1 cellular context compared by ENCODE assay signal in genomic region chr16:69754469-69755310, GRCh38.
A peak's percentile ranks its signal among the peaks of the same experiment; 100 is the strongest.
TF ChIP-seq lines count a peak whose summit lies in the region.

Gene NOB1, minus strand, starts transcription at chr16:69754926. Its CDS starts 16 bp downstream, at chr16:69754910.

TF ChIP-seq in HepG2, 621 proteins besides CTCF, POLR2A, EP300 and RAD21 (continued from another document and continues in another):
- TF ChIP-seq ZNF142 (CRISPR knock-in tag; IDR thresholded peaks at IDR 0.05) (peak; percentile 82; the same call in 1 of the 2 replicates), ZKSCAN8 (CRISPR knock-in tag; IDR thresholded peaks at IDR 0.05; ENCODE audit: borderline replicate concordance) (no peak), ZNF772 (CRISPR knock-in tag; IDR thresholded peaks at IDR 0.05) (peak; percentile 98), RBAK (CRISPR knock-in tag; IDR thresholded peaks at IDR 0.05) (peak; percentile 41; the same call in 1 of the 2 replicates), POLR2AphosphoS5 (IDR thresholded peaks at IDR 0.05; ENCODE audit: low read depth, low read length) (peak; percentile 98), ZNF589 (CRISPR knock-in tag; conservative IDR thresholded peaks at IDR 0.05) (peak; percentile 91), GABPB1 (CRISPR knock-in tag; IDR thresholded peaks at IDR 0.05) (peak; percentile 87), ZNF740 (CRISPR knock-in tag; IDR thresholded peaks at IDR 0.05) (no peak; the same call in 1 of the 2 replicates), AKAP8 (CRISPR knock-in tag; IDR thresholded peaks at IDR 0.05) (peak; percentile 77; the same call in 1 of the 2 replicates), ZNF136 (CRISPR knock-in tag; IDR thresholded peaks at IDR 0.05; ENCODE audit: low read depth) (peak; percentile 99), MEF2D (CRISPR knock-in tag; IDR thresholded peaks at IDR 0.05) (peak; percentile 93), FOXO4 (CRISPR knock-in tag; conservative IDR thresholded peaks at IDR 0.05) (no peak), HES4 (CRISPR knock-in tag; IDR thresholded peaks at IDR 0.05; ENCODE audit: borderline replicate concordance) (no peak), ATF7-NPFF (CRISPR knock-in tag; IDR thresholded peaks at IDR 0.05; ENCODE audit: low read depth) (peak; percentile 93), ZNF567 (CRISPR knock-in tag; IDR thresholded peaks at IDR 0.05; ENCODE audit: borderline replicate concordance) (peak; percentile 99), ZNF720 (CRISPR knock-in tag; IDR thresholded peaks at IDR 0.05) (peak; percentile 47; the same call in 1 of the 2 replicates), RARA (CRISPR knock-in tag; IDR thresholded peaks at IDR 0.05) (peak; percentile 37; the same call in 1 of the 2 replicates), ZNF776 (CRISPR knock-in tag; IDR thresholded peaks at IDR 0.05) (peak; percentile 97), HOXA3 (CRISPR knock-in tag; IDR thresholded peaks at IDR 0.05) (peak; percentile 93), NPAS2 (CRISPR knock-in tag; IDR thresholded peaks at IDR 0.05; ENCODE audit: borderline replicate concordance) (0 out of 2 replicates have a peak, but pooled peaks have one; percentile 47), BRF2 (CRISPR knock-in tag; IDR thresholded peaks at IDR 0.05) (peak; percentile 80; the same call in 1 of the 2 replicates), MYPOP (CRISPR knock-in tag; IDR thresholded peaks at IDR 0.05) (peak; percentile 87), YY1 (IDR thresholded peaks at IDR 0.05; ENCODE audit: insufficient read depth, insufficient replicate concordance, low read depth, low read length) (peak; percentile 97), GATAD2A (CRISPR knock-in tag; IDR thresholded peaks at IDR 0.05) (peak; percentile 73), YEATS4 (CRISPR knock-in tag; IDR thresholded peaks at IDR 0.05; ENCODE audit: borderline replicate concordance) (peak; percentile 97), SIX1 (CRISPR knock-in tag; IDR thresholded peaks at IDR 0.05; ENCODE audit: borderline replicate concordance) (0 out of 2 replicates have a peak, but pooled peaks have one; percentile 39), ZNF121 (CRISPR knock-in tag; IDR thresholded peaks at IDR 0.05) (peak; percentile 90), ZNF7 (CRISPR knock-in tag; IDR thresholded peaks at IDR 0.05) (no peak), ZNF703 (CRISPR knock-in tag; IDR thresholded peaks at IDR 0.05; ENCODE audit: borderline replicate concordance) (no peak), RBM22 (optimal IDR thresholded peaks at IDR 0.05; ENCODE audit: low read length) (no peak), ZNF607 (CRISPR knock-in tag; IDR thresholded peaks at IDR 0.05; ENCODE audit: borderline replicate concordance) (peak; percentile 87; the same call in 1 of the 2 replicates), ZFP90 (CRISPR knock-in tag; IDR thresholded peaks at IDR 0.05; ENCODE audit: borderline replicate concordance) (peak; percentile 92; the same call in 1 of the 2 replicates), FOXC1 (CRISPR knock-in tag; IDR thresholded peaks at IDR 0.05; ENCODE audit: borderline replicate concordance) (peak; percentile 96; the same call in 1 of the 2 replicates), FOXK1 (CRISPR knock-in tag; IDR thresholded peaks at IDR 0.05; ENCODE audit: borderline replicate concordance, low read depth) (peak; percentile 63; the same call in 1 of the 2 replicates), ZBTB8A (CRISPR knock-in tag; IDR thresholded peaks at IDR 0.05; ENCODE audit: borderline replicate concordance, low read depth) (peak; percentile 78; the same call in 1 of the 2 replicates), ZFAT (CRISPR knock-in tag; conservative IDR thresholded peaks at IDR 0.05) (no peak; the same call in 1 of the 2 replicates)
- TF ChIP-seq, protein P1, sequence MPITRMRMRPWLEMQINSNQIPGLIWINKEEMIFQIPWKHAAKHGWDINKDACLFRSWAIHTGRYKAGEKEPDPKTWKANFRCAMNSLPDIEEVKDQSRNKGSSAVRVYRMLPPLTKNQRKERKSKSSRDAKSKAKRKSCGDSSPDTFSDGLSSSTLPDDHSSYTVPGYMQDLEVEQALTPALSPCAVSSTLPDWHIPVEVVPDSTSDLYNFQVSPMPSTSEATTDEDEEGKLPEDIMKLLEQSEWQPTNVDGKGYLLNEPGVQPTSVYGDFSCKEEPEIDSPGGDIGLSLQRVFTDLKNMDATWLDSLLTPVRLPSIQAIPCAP (CRISPR knock-in tag; IDR thresholded peaks at IDR 0.05; ENCODE audit: low read depth): no peak
- TF ChIP-seq, protein P2, sequence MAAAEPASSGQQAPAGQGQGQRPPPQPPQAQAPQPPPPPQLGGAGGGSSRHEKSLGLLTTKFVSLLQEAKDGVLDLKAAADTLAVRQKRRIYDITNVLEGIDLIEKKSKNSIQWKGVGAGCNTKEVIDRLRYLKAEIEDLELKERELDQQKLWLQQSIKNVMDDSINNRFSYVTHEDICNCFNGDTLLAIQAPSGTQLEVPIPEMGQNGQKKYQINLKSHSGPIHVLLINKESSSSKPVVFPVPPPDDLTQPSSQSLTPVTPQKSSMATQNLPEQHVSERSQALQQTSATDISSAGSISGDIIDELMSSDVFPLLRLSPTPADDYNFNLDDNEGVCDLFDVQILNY (CRISPR knock-in tag; conservative IDR thresholded peaks at IDR 0.05): 0 out of 2 replicates have a peak, but pooled peaks have one; percentile 21
- TF ChIP-seq, protein P3, sequence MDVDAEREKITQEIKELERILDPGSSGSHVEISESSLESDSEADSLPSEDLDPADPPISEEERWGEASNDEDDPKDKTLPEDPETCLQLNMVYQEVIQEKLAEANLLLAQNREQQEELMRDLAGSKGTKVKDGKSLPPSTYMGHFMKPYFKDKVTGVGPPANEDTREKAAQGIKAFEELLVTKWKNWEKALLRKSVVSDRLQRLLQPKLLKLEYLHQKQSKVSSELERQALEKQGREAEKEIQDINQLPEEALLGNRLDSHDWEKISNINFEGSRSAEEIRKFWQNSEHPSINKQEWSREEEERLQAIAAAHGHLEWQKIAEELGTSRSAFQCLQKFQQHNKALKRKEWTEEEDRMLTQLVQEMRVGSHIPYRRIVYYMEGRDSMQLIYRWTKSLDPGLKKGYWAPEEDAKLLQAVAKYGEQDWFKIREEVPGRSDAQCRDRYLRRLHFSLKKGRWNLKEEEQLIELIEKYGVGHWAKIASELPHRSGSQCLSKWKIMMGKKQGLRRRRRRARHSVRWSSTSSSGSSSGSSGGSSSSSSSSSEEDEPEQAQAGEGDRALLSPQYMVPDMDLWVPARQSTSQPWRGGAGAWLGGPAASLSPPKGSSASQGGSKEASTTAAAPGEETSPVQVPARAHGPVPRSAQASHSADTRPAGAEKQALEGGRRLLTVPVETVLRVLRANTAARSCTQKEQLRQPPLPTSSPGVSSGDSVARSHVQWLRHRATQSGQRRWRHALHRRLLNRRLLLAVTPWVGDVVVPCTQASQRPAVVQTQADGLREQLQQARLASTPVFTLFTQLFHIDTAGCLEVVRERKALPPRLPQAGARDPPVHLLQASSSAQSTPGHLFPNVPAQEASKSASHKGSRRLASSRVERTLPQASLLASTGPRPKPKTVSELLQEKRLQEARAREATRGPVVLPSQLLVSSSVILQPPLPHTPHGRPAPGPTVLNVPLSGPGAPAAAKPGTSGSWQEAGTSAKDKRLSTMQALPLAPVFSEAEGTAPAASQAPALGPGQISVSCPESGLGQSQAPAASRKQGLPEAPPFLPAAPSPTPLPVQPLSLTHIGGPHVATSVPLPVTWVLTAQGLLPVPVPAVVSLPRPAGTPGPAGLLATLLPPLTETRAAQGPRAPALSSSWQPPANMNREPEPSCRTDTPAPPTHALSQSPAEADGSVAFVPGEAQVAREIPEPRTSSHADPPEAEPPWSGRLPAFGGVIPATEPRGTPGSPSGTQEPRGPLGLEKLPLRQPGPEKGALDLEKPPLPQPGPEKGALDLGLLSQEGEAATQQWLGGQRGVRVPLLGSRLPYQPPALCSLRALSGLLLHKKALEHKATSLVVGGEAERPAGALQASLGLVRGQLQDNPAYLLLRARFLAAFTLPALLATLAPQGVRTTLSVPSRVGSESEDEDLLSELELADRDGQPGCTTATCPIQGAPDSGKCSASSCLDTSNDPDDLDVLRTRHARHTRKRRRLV (CRISPR knock-in tag; IDR thresholded peaks at IDR 0.05): peak; percentile 89
- TF ChIP-seq, protein P4, sequence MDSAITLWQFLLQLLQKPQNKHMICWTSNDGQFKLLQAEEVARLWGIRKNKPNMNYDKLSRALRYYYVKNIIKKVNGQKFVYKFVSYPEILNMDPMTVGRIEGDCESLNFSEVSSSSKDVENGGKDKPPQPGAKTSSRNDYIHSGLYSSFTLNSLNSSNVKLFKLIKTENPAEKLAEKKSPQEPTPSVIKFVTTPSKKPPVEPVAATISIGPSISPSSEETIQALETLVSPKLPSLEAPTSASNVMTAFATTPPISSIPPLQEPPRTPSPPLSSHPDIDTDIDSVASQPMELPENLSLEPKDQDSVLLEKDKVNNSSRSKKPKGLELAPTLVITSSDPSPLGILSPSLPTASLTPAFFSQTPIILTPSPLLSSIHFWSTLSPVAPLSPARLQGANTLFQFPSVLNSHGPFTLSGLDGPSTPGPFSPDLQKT (CRISPR knock-in tag; IDR thresholded peaks at IDR 0.05; ENCODE audit: borderline replicate concordance): no peak
- TF ChIP-seq, protein P5, sequence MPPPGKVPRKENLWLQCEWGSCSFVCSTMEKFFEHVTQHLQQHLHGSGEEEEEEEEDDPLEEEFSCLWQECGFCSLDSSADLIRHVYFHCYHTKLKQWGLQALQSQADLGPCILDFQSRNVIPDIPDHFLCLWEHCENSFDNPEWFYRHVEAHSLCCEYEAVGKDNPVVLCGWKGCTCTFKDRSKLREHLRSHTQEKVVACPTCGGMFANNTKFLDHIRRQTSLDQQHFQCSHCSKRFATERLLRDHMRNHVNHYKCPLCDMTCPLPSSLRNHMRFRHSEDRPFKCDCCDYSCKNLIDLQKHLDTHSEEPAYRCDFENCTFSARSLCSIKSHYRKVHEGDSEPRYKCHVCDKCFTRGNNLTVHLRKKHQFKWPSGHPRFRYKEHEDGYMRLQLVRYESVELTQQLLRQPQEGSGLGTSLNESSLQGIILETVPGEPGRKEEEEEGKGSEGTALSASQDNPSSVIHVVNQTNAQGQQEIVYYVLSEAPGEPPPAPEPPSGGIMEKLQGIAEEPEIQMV (CRISPR knock-in tag; IDR thresholded peaks at IDR 0.05; ENCODE audit: low read depth): peak; percentile 65; the same call in 1 of the 2 replicates
